In genomic region chr2:23549051-23549450, GRCh38 we compare ENCODE assay signal across 18 cellular contexts.
DNase-seq lines count a peak whose midpoint lies in the region; ATAC-seq, FAIRE-seq and TF ChIP-seq lines count a peak whose summit lies in the region.
"Had no signal": no experiment of that assay in that cellular context is flagged by ENCODE, and none has a peak within 500 bp of the region (broad histone marks: within the 10 kb centered on the region; RNA-seq: fewer than 3 reads in every experiment).

No MANE protein-coding gene starts in this region.

- TF ChIP-seq EP300 in H1 (IDR thresholded peaks at IDR 0.05; ENCODE audit: borderline replicate concordance in 1 of 2, low read depth in 2 of 2, low read length in 2 of 2), result no peak

- no peak overlapping the region for H2BK5ac ChIP-seq in H1 (ENCODE audit: low read depth, low read length)

- H3K79me2 ChIP-seq in H1 (ENCODE audit: control insufficient read depth in 1 of 2, insufficient read depth in 2 of 2, low read length in 2 of 2) (no peaks in the 10 kb centered on the region), Karpas-422 (ENCODE audit: low read length) (no peaks in the 10 kb centered on the region)

- no peaks in the 10 kb centered on the region for H4K20me1 ChIP-seq in H1 (replicated peaks in 1 of 2; ENCODE audit: control insufficient read depth in 1 of 2, insufficient read depth in 2 of 2, low read length in 2 of 2)
- H4K20me1 ChIP-seq in Karpas-422 (ENCODE audit: insufficient read depth, low read depth, low read length), result peaks cover 31% of the 10 kb centered on the region; the same call in 1 of the 2 replicates

- no peaks in the 10 kb centered on the region for H3K36me3 ChIP-seq in H1 (ENCODE audit: control insufficient read depth in 2 of 4, insufficient read depth in 4 of 4, low read length in 3 of 4)
- H3K36me3 ChIP-seq in Karpas-422 (ENCODE audit: insufficient read depth, low read length), result no peaks in the 10 kb centered on the region
- H3K36me3 ChIP-seq: heart right ventricle, spleen, suprapubic skin, WERI-Rb-1 had no signal

- TF ChIP-seq POLR2A in H1 (IDR thresholded peaks at IDR 0.05; ENCODE audit: control extremely low read depth in 1 of 2, low read depth in 2 of 2, low read length in 2 of 2), result no peak

- no peak overlapping the region for H3K23ac ChIP-seq in H1 (ENCODE audit: insufficient read length)

- no peaks in the 10 kb centered on the region for H3K27me3 Mint-ChIP-seq in type B pancreatic cell
- H3K27me3 Mint-ChIP-seq in activated CD4-positive, alpha-beta memory T cell treated with anti-CD3 and anti-CD28 coated beads, Interleukin-2, amount 10 ng/mL, durations not matched to agents 7 days and 5 days, result peaks cover 2% of the 10 kb centered on the region
- H3K27me3 Mint-ChIP-seq: central memory CD8-positive, alpha-beta T cell had no signal

- no peak overlapping the region for H3K4me2 ChIP-seq in H1 (ENCODE audit: insufficient read depth in 1 of 2, low read depth in 2 of 2, low read length in 2 of 2)
- no peak overlapping the region for H3K4me2 ChIP-seq in Karpas-422 (ENCODE audit: low read depth, low read length, poor library complexity, severe bottlenecking)

- H3K36me3 Mint-ChIP-seq in type B pancreatic cell, result no peaks in the 10 kb centered on the region
- no peaks in the 10 kb centered on the region for H3K36me3 Mint-ChIP-seq in activated CD4-positive, alpha-beta memory T cell treated with anti-CD3 and anti-CD28 coated beads, Interleukin-2, amount 10 ng/mL, durations not matched to agents 7 days and 5 days (ENCODE audit: low read depth)
- H3K36me3 Mint-ChIP-seq: activated naive CD4-positive, alpha-beta T cell treated with anti-CD3 and anti-CD28 coated beads, Interleukin-2, amount 50 U/mL, for 72 hours had no signal

- H3K9ac ChIP-seq in H1 (replicated peaks in 1 of 4; ENCODE audit: extremely low read depth in 1 of 4, low read depth in 3 of 4, low read length in 3 of 4), result no peak overlapping the region
- no peak overlapping the region for H3K9ac ChIP-seq in Karpas-422 (ENCODE audit: low read length)

- no peak for ATAC-seq in GM21825 (IDR thresholded peaks at IDR 0.05; ENCODE audit: unreplicated experiment)
- ATAC-seq: left lobe of liver had no signal

- FAIRE-seq in H1 (lab: Jason Lieb, UNC), result no peak

- H3K56ac ChIP-seq in H1 (replicated peaks; ENCODE audit: insufficient read length, low read depth, low read length), result no peak overlapping the region

- peak overlapping the region; percentile 72 for H3K27ac Mint-ChIP-seq in type B pancreatic cell
- H3K27ac Mint-ChIP-seq in activated CD4-positive, alpha-beta memory T cell treated with anti-CD3 and anti-CD28 coated beads, Interleukin-2, amount 10 ng/mL, durations not matched to agents 7 days and 5 days, result no peak overlapping the region
- H3K27ac Mint-ChIP-seq: activated naive CD4-positive, alpha-beta T cell treated with anti-CD3 and anti-CD28 coated beads, Interleukin-2, amount 50 U/mL, for 72 hours had no signal

- no peak overlapping the region for H4K8ac ChIP-seq in H1 (ENCODE audit: extremely low read depth, insufficient read depth, low read length)

- peak overlapping the region; percentile 60 for H3K18ac ChIP-seq in H1 (ENCODE audit: extremely low read depth, low read length)

- H2AK5ac ChIP-seq in H1 (ENCODE audit: low read depth, low read length), result no peak overlapping the region

- H3K14ac ChIP-seq in H1 (ENCODE audit: insufficient read length), result no peak overlapping the region

- H3K4me1 ChIP-seq in H1 (replicated peaks in 1 of 4; ENCODE audit: control insufficient read depth in 3 of 4, insufficient read depth in 4 of 4, low read length in 3 of 4), result peaks cover 0 to 5% (median 1%) of the 10 kb centered on the region in 4 experiments; a peak in 3 of 7 replicates
- no peaks in the 10 kb centered on the region for H3K4me1 ChIP-seq in Karpas-422 (ENCODE audit: low read length)
- H3K4me1 ChIP-seq: Caco-2 had no signal

- 74% methylated on average over 7 of the region's 7 CpGs; no CpG with 5 or more reads in 1 of the 2 experiments for WGBS in H1 (ENCODE audit: extremely low coverage in 1 of 2, insufficient coverage in 1 of 2, insufficient read length in 1 of 2, insufficient replicate concordance in 2 of 2, low coverage in 1 of 2, low lambda C conversion rate in 2 of 2, missing lambda C conversion rate in 1 of 2), 2 experiments

- no peaks in the 10 kb centered on the region for H3K79me1 ChIP-seq in H1 (ENCODE audit: low read depth, low read length)

- POLR2A ChIA-PET in H1 (lab: Charles Lee; ENCODE audit: partially characterized antibody), result no interaction called here
- POLR2A ChIA-PET in activated CD4-positive, alpha-beta memory T cell treated with anti-CD3 and anti-CD28 coated beads, Interleukin-2, amount 10 ng/mL, durations not matched to agents 7 days and 5 days (lab: Charles Lee), result no interaction called here

- peak overlapping the region; percentile 36 for H3K4me3 Mint-ChIP-seq in type B pancreatic cell
- no peak overlapping the region for H3K4me3 Mint-ChIP-seq in activated CD4-positive, alpha-beta memory T cell treated with anti-CD3 and anti-CD28 coated beads, Interleukin-2, amount 10 ng/mL, durations not matched to agents 7 days and 5 days
- H3K4me3 Mint-ChIP-seq: central memory CD8-positive, alpha-beta T cell had no signal

- H3K27ac ChIP-seq in H1 (ENCODE audit: low read depth, low read length) (no peak overlapping the region), Karpas-422 (ENCODE audit: low read length) (no peak overlapping the region)
- H3K27ac ChIP-seq: suprapubic skin, WERI-Rb-1 had no signal

- H3K4ac ChIP-seq in H1 (replicated peaks; ENCODE audit: insufficient read length, low read depth, low read length), result no peak overlapping the region

- H2AFZ ChIP-seq in H1 (ENCODE audit: low read length) (no peak overlapping the region), Karpas-422 (ENCODE audit: low read length) (no peak overlapping the region)

- no peaks in the 10 kb centered on the region for H3K9me2 ChIP-seq in Karpas-422 (replicated peaks; ENCODE audit: insufficient read depth, low read length)

- no peak overlapping the region for H3K4me3 ChIP-seq in H1 (ENCODE audit: extremely low read depth in 1 of 4, insufficient read depth in 2 of 4, low read depth in 3 of 4, low read length in 4 of 4)
- H3K4me3 ChIP-seq in Karpas-422 (ENCODE audit: low read length), result no peak overlapping the region
- H3K4me3 ChIP-seq: heart right ventricle, spleen, suprapubic skin had no signal

- no peak for TF ChIP-seq CTCF in H1 (IDR thresholded peaks at IDR 0.05; ENCODE audit: control extremely low read depth in 1 of 3, insufficient read depth in 1 of 3, low read depth in 1 of 3, low read length in 3 of 3)
- no peak for TF ChIP-seq CTCF in type B pancreatic cell (conservative IDR thresholded peaks at IDR 0.05)

- H3K9me3 ChIP-seq in H1 (ENCODE audit: insufficient read depth in 2 of 2, low read depth in 1 of 2, low read length in 1 of 2) (no peaks in the 10 kb centered on the region), Karpas-422 (ENCODE audit: low read length) (no peaks in the 10 kb centered on the region)
- H3K9me3 ChIP-seq: Caco-2, heart right ventricle, spleen, suprapubic skin had no signal

- no peak for TF ChIP-seq RAD21 in H1 (IDR thresholded peaks at IDR 0.05 in 1 of 2, conservative IDR thresholded peaks at IDR 0.05 in 1 of 2; ENCODE audit: low read depth in 2 of 2, low read length in 2 of 2)

- no peaks in the 10 kb centered on the region for H3K9me3 Mint-ChIP-seq in type B pancreatic cell
- H3K9me3 Mint-ChIP-seq in activated CD4-positive, alpha-beta memory T cell treated with anti-CD3 and anti-CD28 coated beads, Interleukin-2, amount 10 ng/mL, durations not matched to agents 7 days and 5 days, result no peaks in the 10 kb centered on the region
- H3K9me3 Mint-ChIP-seq: activated naive CD4-positive, alpha-beta T cell treated with anti-CD3 and anti-CD28 coated beads, Interleukin-2, amount 50 U/mL, for 72 hours; central memory CD8-positive, alpha-beta T cell had no signal

- no peak overlapping the region for H4K91ac ChIP-seq in H1 (replicated peaks; ENCODE audit: insufficient read length, low read length)

- CTCF ChIA-PET in H1 (lab: Charles Lee; ENCODE audit: partially characterized antibody), result interaction anchor here (2.0 kb wide), 1 partner anchor 18 kb away, joined by 6 read pairs; no protein-coding TSS in a partner anchor
- CTCF ChIA-PET in activated CD4-positive, alpha-beta memory T cell treated with anti-CD3 and anti-CD28 coated beads, Interleukin-2, amount 10 ng/mL, durations not matched to agents 7 days and 5 days (lab: Charles Lee), result no interaction called here

- no peak overlapping the region for H2BK120ac ChIP-seq in H1 (replicated peaks; ENCODE audit: low read depth, low read length)

- H2BK12ac ChIP-seq in H1 (ENCODE audit: low read depth, low read length), result no peak overlapping the region

- H4K5ac ChIP-seq in H1 (ENCODE audit: insufficient read length, low read depth, low read length), result no peak overlapping the region

- H3K23me2 ChIP-seq in H1 (ENCODE audit: low read depth, low read length), result no peaks in the 10 kb centered on the region; the same call in 1 of the 2 replicates

- H3K4me1 Mint-ChIP-seq in type B pancreatic cell (ENCODE audit: unreplicated experiment), result peaks cover 64% of the 10 kb centered on the region
- H3K4me1 Mint-ChIP-seq in activated CD4-positive, alpha-beta memory T cell treated with anti-CD3 and anti-CD28 coated beads, Interleukin-2, amount 10 ng/mL, durations not matched to agents 7 days and 5 days, result peaks cover 3% of the 10 kb centered on the region
- H3K4me1 Mint-ChIP-seq: central memory CD8-positive, alpha-beta T cell had no signal

- H2BK20ac ChIP-seq in H1 (ENCODE audit: low read length), result no peak overlapping the region

- H3K27me3 ChIP-seq in H1 (replicated peaks in 1 of 4; ENCODE audit: control insufficient read depth in 3 of 4, extremely low read depth in 1 of 4, insufficient read depth in 3 of 4, low read length in 3 of 4) (no peaks in the 10 kb centered on the region), Karpas-422 (ENCODE audit: low read length) (no peaks in the 10 kb centered on the region)
- H3K27me3 ChIP-seq: spleen, suprapubic skin had no signal

- H2BK15ac ChIP-seq in H1 (ENCODE audit: low read length), result no peak overlapping the region

- DNase-seq in NCI-H2107 treated with DMSO at 0.1 percent for 48 hours (lab: John Stamatoyannopoulos, UW; ENCODE audit: unreplicated experiment) (peak; percentile 23), NCI-H2107 (lab: John Stamatoyannopoulos, UW) (no peak), NCI-H510A (lab: John Stamatoyannopoulos, UW) (peak; percentile 56), H1 (ENCODE audit: low read depth in 1 of 2, low spot score in 2 of 2) (no peak), type B pancreatic cell (ENCODE audit: extremely low spot score, unreplicated experiment) (no peak), Karpas-422 (no peak)
- DNase-seq in activated CD4-positive, alpha-beta memory T cell treated with anti-CD3 and anti-CD28 coated beads, Interleukin-2, amount 10 ng/mL, durations not matched to agents 7 days and 5 days, result no peak
- DNase-seq: 8988T; activated CD8-positive, alpha-beta memory T cell treated with anti-CD3 and anti-CD28 coated beads, Interleukin-2, amount 50 U/mL, for 4 hours; Caco-2; heart right ventricle; spleen; WERI-Rb-1 had no signal

TF ChIP-seq in H1, 55 proteins besides CTCF, POLR2A, EP300 and RAD21 (continues in another document):
- TF ChIP-seq RNF2 (IDR thresholded peaks at IDR 0.05; ENCODE audit: borderline replicate concordance, low read depth, low read length, missing control alignments, poor library complexity, severe bottlenecking) (no peak), SP1 (IDR thresholded peaks at IDR 0.05; ENCODE audit: low read depth, low read length) (no peak), EZH2 (IDR thresholded peaks at IDR 0.05; ENCODE audit: low read depth, low read length, severe bottlenecking) (no peak)

Comparison
In these comparisons a context has a peak if more than half of its experiments do, and no peak if none do; other contexts are left out.
1. DNase-seq: peak in NCI-H2107 treated with DMSO at 0.1 percent for 48 hours (single experiment) and NCI-H510A (single experiment); none in NCI-H2107 (single experiment), H1 (0 of 2), type B pancreatic cell (single experiment), Karpas-422 (single experiment) and activated CD4-positive, alpha-beta memory T cell treated with anti-CD3 and anti-CD28 coated beads, Interleukin-2, amount 10 ng/mL, durations not matched to agents 7 days and 5 days (single experiment).